Comparison of ENCODE assay signal across 10 cellular contexts in genomic region chr16:15572329-15573001, GRCh38.
A peak's percentile ranks its signal among the peaks of the same experiment; 100 is the strongest.
DNase-seq lines count a peak whose midpoint lies in the region; ATAC-seq and TF ChIP-seq lines count a peak whose summit lies in the region.
"Had no signal": no experiment of that assay in that cellular context is flagged by ENCODE, and none has a peak within 500 bp of the region (broad histone marks: within the 10 kb centered on the region; RNA-seq: fewer than 3 reads in every experiment).

No MANE protein-coding gene starts in this region.

- DNase-seq in AG08395 (ENCODE audit: low spot score), result peak; percentile 68
- no peak for DNase-seq in HCT116 (ENCODE audit: low read depth, low spot score)
- peak; percentile 46 for DNase-seq in activated naive CD8-positive, alpha-beta T cell treated with anti-CD3 and anti-CD28 coated beads, Interleukin-2, amount 50 U/mL, for 24 hours
- DNase-seq in myocyte (ENCODE audit: low read depth), result peak; percentile 43
- DNase-seq in HEK293T (ENCODE audit: extremely low spot score), result no peak
- DNase-seq in type B pancreatic cell (ENCODE audit: extremely low spot score, unreplicated experiment), result no peak
- DNase-seq in GM13977 (ENCODE audit: low spot score), result no peak
- no peak for DNase-seq in aorta
- DNase-seq: DND-41; NK-92 treated with Interleukin-12 subunit alpha and Interleukin-12 subunit beta, amount 100 ng/mL, for 24 hours had no signal

- RAD21 ChIA-PET in HCT116 (lab: Charles Lee; ENCODE audit: low non-redundant PET in 1 of 2, low total read pairs in 2 of 2, uncharacterized antibody in 2 of 2, unreplicated experiment in 2 of 2), result no interaction called here

- H3K4me1 ChIP-seq in HCT116 (ENCODE audit: control insufficient read depth in 1 of 2, insufficient read depth in 2 of 2, low read length in 2 of 2) (peaks cover 2 to 21% of the 10 kb centered on the region in 2 experiments), aorta (ENCODE audit: control insufficient read depth in 1 of 2, insufficient read depth in 2 of 2, low read length in 2 of 2) (no peaks in the 10 kb centered on the region)

- TF ChIP-seq RAD21 in HCT116 (IDR thresholded peaks at IDR 0.05; ENCODE audit: low read depth), result no peak

- WGBS in aorta, 2 donors, result 63 to 67% methylated on average over 9 of the region's 9 CpGs

- in situ Hi-C loops in GM13977 (cut with MboI; ENCODE audit: low pct_unique_long_range_greater_than_20kb, low sequenced_read_pairs, unreplicated experiment), result no loop called here

- H3K9ac ChIP-seq in HCT116 (ENCODE audit: low read length), result no peak overlapping the region

- H3K27me3 Mint-ChIP-seq in activated naive CD8-positive, alpha-beta T cell treated with anti-CD3 and anti-CD28 coated beads, Interleukin-2, amount 50 U/mL, for 24 hours, result no peaks in the 10 kb centered on the region
- H3K27me3 Mint-ChIP-seq in type B pancreatic cell, result no peaks in the 10 kb centered on the region

- CTCF ChIA-PET in HCT116 (lab: Charles Lee), result interaction anchor here (0.9 kb wide), 1 partner anchor 22 kb away, joined by 6 read pairs; no protein-coding TSS in a partner anchor
- CTCF ChIA-PET in HEK293T (lab: Yijun Ruan, JAX), result no interaction called here

- no peaks in the 10 kb centered on the region for H3K79me2 ChIP-seq in HCT116 (ENCODE audit: insufficient read depth, low read length)

- intact Hi-C loops in HCT116 (cut with micrococcal nuclease), result no loop called here
- intact Hi-C loops in aorta (cut with DNase I), result no loop called here

- H3K27ac Mint-ChIP-seq in activated naive CD8-positive, alpha-beta T cell treated with anti-CD3 and anti-CD28 coated beads, Interleukin-2, amount 50 U/mL, for 24 hours, result peak overlapping the region; percentile 92
- no peak overlapping the region for H3K27ac Mint-ChIP-seq in type B pancreatic cell

- no peaks in the 10 kb centered on the region for H3K9me2 ChIP-seq in HCT116 (ENCODE audit: insufficient read depth)

- H3K9me3 Mint-ChIP-seq in activated naive CD8-positive, alpha-beta T cell treated with anti-CD3 and anti-CD28 coated beads, Interleukin-2, amount 50 U/mL, for 24 hours, result peaks cover 23% of the 10 kb centered on the region
- no peaks in the 10 kb centered on the region for H3K9me3 Mint-ChIP-seq in type B pancreatic cell

- H3K4me1 Mint-ChIP-seq in activated naive CD8-positive, alpha-beta T cell treated with anti-CD3 and anti-CD28 coated beads, Interleukin-2, amount 50 U/mL, for 24 hours, result peaks cover 54% of the 10 kb centered on the region
- no peaks in the 10 kb centered on the region for H3K4me1 Mint-ChIP-seq in type B pancreatic cell (ENCODE audit: unreplicated experiment)

- no TSS peak for BruUV-seq in HCT116 (replicated peaks; lab: Mats Ljungman, UMichigan)

- no peaks in the 10 kb centered on the region for H4K20me1 ChIP-seq in HCT116 (ENCODE audit: insufficient read depth)

- TF ChIP-seq POLR2A in HCT116 (IDR thresholded peaks at IDR 0.05; ENCODE audit: borderline replicate concordance, extremely low read depth, insufficient read depth, insufficient read length), result no peak

- no peak overlapping the region for H2AFZ ChIP-seq in HCT116 (ENCODE audit: low read depth, low read length, poor library complexity, severe bottlenecking)

- H3K9me3 ChIP-seq in HCT116 (ENCODE audit: control insufficient read depth in 1 of 2, insufficient read depth in 1 of 2, low read depth in 1 of 2, low read length in 2 of 2) (no peaks in the 10 kb centered on the region), aorta (ENCODE audit: control insufficient read depth, low read length) (no peaks in the 10 kb centered on the region)

- H3K4me3 Mint-ChIP-seq in activated naive CD8-positive, alpha-beta T cell treated with anti-CD3 and anti-CD28 coated beads, Interleukin-2, amount 50 U/mL, for 24 hours, result peak overlapping the region; percentile 75
- no peak overlapping the region for H3K4me3 Mint-ChIP-seq in type B pancreatic cell

- H3K4me3 ChIP-seq in HCT116 (replicated peaks in 1 of 2; ENCODE audit: low read depth in 1 of 2, low read length in 2 of 2) (no peak overlapping the region), aorta (ENCODE audit: low read length in 2 of 2) (no peak overlapping the region)

- ATAC-seq in HCT116, result no peak
- ATAC-seq in activated naive CD8-positive, alpha-beta T cell treated with anti-CD3 and anti-CD28 coated beads, Interleukin-2, amount 50 U/mL, for 24 hours, result peak; percentile 90
- no peak for ATAC-seq in aorta (ENCODE audit: low FRiP score)

- peaks cover 64% of the 10 kb centered on the region for H3K36me3 Mint-ChIP-seq in activated naive CD8-positive, alpha-beta T cell treated with anti-CD3 and anti-CD28 coated beads, Interleukin-2, amount 50 U/mL, for 24 hours (ENCODE audit: low read depth)
- H3K36me3 Mint-ChIP-seq in type B pancreatic cell, result peaks cover 4% of the 10 kb centered on the region

- no peaks in the 10 kb centered on the region for H3K36me3 ChIP-seq in HCT116 (ENCODE audit: control insufficient read depth in 1 of 2, insufficient read depth in 2 of 2, low read length in 2 of 2)
- H3K36me3 ChIP-seq in aorta (ENCODE audit: control insufficient read depth in 1 of 2, insufficient read depth in 2 of 2, low read length in 1 of 2), result no peaks in the 10 kb centered on the region

- TF ChIP-seq CTCF in HCT116 (IDR thresholded peaks at IDR 0.05 in 2 of 3, conservative IDR thresholded peaks at IDR 0.05 in 1 of 3; ENCODE audit: borderline replicate concordance in 1 of 3, insufficient read depth in 1 of 3, low read depth in 2 of 3, low read length in 2 of 3) (no peak), type B pancreatic cell (conservative IDR thresholded peaks at IDR 0.05) (no peak), GM13977 (IDR thresholded peaks at IDR 0.05; ENCODE audit: extremely low read depth, insufficient read depth, missing control alignments) (no peak)

- H3K27me3 ChIP-seq in HCT116 (ENCODE audit: insufficient read depth, low read length) (no peaks in the 10 kb centered on the region), aorta (ENCODE audit: control insufficient read depth in 1 of 2, insufficient read depth in 2 of 2, low read length in 1 of 2) (no peaks in the 10 kb centered on the region)

- POLR2A ChIA-PET in HCT116 (lab: Charles Lee) (interaction anchor here (1.3 to 1.6 kb wide), 3 partner anchors 9 to 18 kb away, joined by 5 to 7 read pairs (median 6); no protein-coding TSS in a partner anchor), HEK293T (lab: Yijun Ruan, JAX) (no interaction called here)

- no peak overlapping the region for H3K27ac ChIP-seq in HCT116 (ENCODE audit: low read depth, low read length)
- no peak overlapping the region for H3K27ac ChIP-seq in aorta (ENCODE audit: low read depth in 1 of 2, low read length in 2 of 2)

- no peak overlapping the region for H3K4me2 ChIP-seq in HCT116 (ENCODE audit: low read length)

TF ChIP-seq in HCT116, 20 proteins besides CTCF, POLR2A, EP300 and RAD21:
- peak; percentile 16; the same call in 1 of the 2 replicates for TF ChIP-seq SP1 (IDR thresholded peaks at IDR 0.05; ENCODE audit: low read depth)
- TF ChIP-seq CEBPB (IDR thresholded peaks at IDR 0.05; ENCODE audit: low read depth), result peak; percentile 62
- 0 out of 2 replicates have a peak, but pooled peaks have one; percentile 27 for TF ChIP-seq POLR2AphosphoS5 (IDR thresholded peaks at IDR 0.05; ENCODE audit: low read depth, low read length)
- no peak for TF ChIP-seq ELF1 (IDR thresholded peaks at IDR 0.05; ENCODE audit: borderline replicate concordance, low read depth)

TF ChIP-seq in HEK293T, 16 proteins besides CTCF, POLR2A, EP300 and RAD21:
- TF ChIP-seq ZNF384 (IDR thresholded peaks at IDR 0.05) (no peak), FOXM1 (IDR thresholded peaks at IDR 0.05; ENCODE audit: borderline replicate concordance) (no peak), BHLHE40 (IDR thresholded peaks at IDR 0.05; ENCODE audit: borderline replicate concordance) (no peak), SUZ12 (IDR thresholded peaks at IDR 0.05) (no peak), FOXK2 (IDR thresholded peaks at IDR 0.05) (no peak), NFRKB (IDR thresholded peaks at IDR 0.05) (no peak), LEF1 (IDR thresholded peaks at IDR 0.05; ENCODE audit: borderline replicate concordance) (no peak), ARNT (IDR thresholded peaks at IDR 0.05) (no peak), ELF4 (IDR thresholded peaks at IDR 0.05) (no peak), TARDBP (IDR thresholded peaks at IDR 0.05) (no peak), FOXA1 (IDR thresholded peaks at IDR 0.05) (no peak), HDGF (IDR thresholded peaks at IDR 0.05; ENCODE audit: borderline replicate concordance) (no peak)

Comparison
In these comparisons a context has a peak if more than half of its experiments do, and no peak if none do; other contexts are left out.
1. DNase-seq: peak in AG08395 (single experiment), activated naive CD8-positive, alpha-beta T cell treated with anti-CD3 and anti-CD28 coated beads, Interleukin-2, amount 50 U/mL, for 24 hours (single experiment) and myocyte (single experiment); none in HCT116 (single experiment), HEK293T (single experiment), type B pancreatic cell (single experiment), GM13977 (single experiment) and aorta (0 of 2).